8 cellular contexts compared by ENCODE assay signal in the genomic region with DNA sequence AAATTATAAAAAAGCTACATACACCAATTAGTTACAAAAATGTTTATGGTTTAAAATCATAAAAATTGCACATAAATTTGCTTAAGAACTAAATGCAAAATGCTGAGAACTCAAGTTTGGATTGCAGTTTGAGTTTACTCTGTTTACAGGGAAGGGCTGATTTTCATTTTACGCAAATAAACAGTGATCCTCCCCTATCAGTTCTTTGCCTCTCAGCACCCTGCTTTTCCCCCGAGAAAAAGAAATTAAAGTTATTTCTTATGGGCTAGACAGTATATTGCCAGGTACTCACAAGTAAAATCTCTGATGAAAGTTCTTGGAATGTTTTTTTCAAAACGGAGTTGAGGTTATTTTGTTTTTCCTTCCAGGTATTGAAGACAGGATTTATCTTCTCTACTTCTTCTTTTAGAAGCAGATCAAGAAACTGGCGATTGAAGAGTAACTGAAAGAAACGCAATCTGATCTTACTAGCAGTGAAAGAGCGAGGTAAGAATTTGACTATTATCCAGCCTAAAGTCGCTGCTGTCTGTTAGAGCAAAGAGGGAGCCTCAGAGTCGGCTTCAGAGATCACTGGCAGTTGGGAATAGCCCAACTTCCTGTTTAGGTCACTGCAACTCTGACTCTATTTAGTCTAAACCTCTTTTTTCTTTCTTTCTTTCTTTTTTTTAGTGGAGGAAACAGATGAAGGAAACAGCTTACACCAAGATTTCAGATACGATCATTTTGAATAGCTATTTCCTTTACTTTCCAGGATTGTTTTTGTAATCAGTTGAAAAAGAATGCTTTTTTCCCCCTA. TPM values are rescaled to one million over a fixed set of nuclear protein-coding genes. Genes with fewer than 3 reads are reported as not detected.
DNase-seq lines count a peak whose midpoint lies in the region; ATAC-seq and TF ChIP-seq lines count a peak whose summit lies in the region.

TFPI (minus strand) TSS at position 528 of the 796 bp plus-strand sequence. CDS start 50,667 bp downstream, outside the sequence.

- in situ Hi-C loops in SK-MEL-5 (cut with HindIII; ENCODE audit: low pct_unique_long_range_greater_than_20kb, low sequenced_read_pairs) = no loop called here

- H3K9me3 ChIP-seq in fibroblast of lung (ENCODE audit: control insufficient read depth, insufficient read depth, low read depth, low read length) = no peaks in the 10 kb centered on the region

- H3K4me1 Mint-ChIP-seq in nephron = peaks cover 21% of the 10 kb centered on the region

- H3K36me3 ChIP-seq in fibroblast of lung (ENCODE audit: control insufficient read depth, insufficient read depth, low read length) = no peaks in the 10 kb centered on the region

- peak within 1 kb of the TSS; percentile 67 to 96 (median 79) for H3K4me3 ChIP-seq in fibroblast of lung (replicated peaks in 1 of 4; ENCODE audit: control extremely low read depth in 1 of 4, insufficient read depth in 1 of 4, low read depth in 3 of 4, low read length in 4 of 4)

- H2AFZ ChIP-seq in fibroblast of lung (ENCODE audit: low read length) = no peak within 1 kb of the TSS

- no peaks in the 10 kb centered on the region for H3K36me3 Mint-ChIP-seq in nephron (ENCODE audit: low read depth)

- peaks cover 4% of the 10 kb centered on the region for H3K9me3 Mint-ChIP-seq in nephron

- H3K4me3 Mint-ChIP-seq in nephron = peak within 1 kb of the TSS; percentile 81 to 92 (median 84)

- H3K79me2 ChIP-seq in fibroblast of lung (ENCODE audit: control insufficient read depth, insufficient read depth, low read length) = peaks cover 51% of the 10 kb centered on the region

- peak; percentile 64 for DNase-seq in SK-MEL-5 (ENCODE audit: low read depth, low spot score)
- peak; percentile 72 to 84 for DNase-seq in fibroblast of lung (ENCODE audit: low read depth in 2 of 2)
- no peak for DNase-seq in NCI-H446 (lab: John Stamatoyannopoulos, UW)
- no peak for DNase-seq in activated effector memory CD4-positive, alpha-beta T cell treated with Interleukin-2 at 50 U/mL for 16 hours
- no peak for DNase-seq in NCI-H1694 treated with DMSO at 0.1 percent for 48 hours (lab: John Stamatoyannopoulos, UW)

- TF ChIP-seq CTCF in fibroblast of lung (conservative IDR thresholded peaks at IDR 0.05 in 1 of 2, IDR thresholded peaks at IDR 0.05 in 1 of 2; ENCODE audit: low read depth in 1 of 2, low read length in 2 of 2) (no peak), nephron (IDR thresholded peaks at IDR 0.05; ENCODE audit: unreplicated experiment in 3 of 3) (no peak)

- H3K4me1 ChIP-seq in fibroblast of lung (ENCODE audit: control insufficient read depth, extremely low read depth, insufficient read depth, low read length) = peaks cover 2% of the 10 kb centered on the region

- H3K27ac ChIP-seq in fibroblast of lung (ENCODE audit: insufficient read depth, low read length) = peak within 1 kb of the TSS; percentile 86

- peak within 1 kb of the TSS; percentile 94 to 98 (median 96) for H3K27ac Mint-ChIP-seq in nephron

- peak; percentile 42 for ATAC-seq in GM18868 (IDR thresholded peaks at IDR 0.05; ENCODE audit: unreplicated experiment)
- ATAC-seq in GM18907 (IDR thresholded peaks at IDR 0.05; ENCODE audit: unreplicated experiment) = no peak

- H3K4me2 ChIP-seq in fibroblast of lung (ENCODE audit: extremely low read depth, insufficient read depth, low read length) = peak within 1 kb of the TSS; percentile 69

- peaks cover 3% of the 10 kb centered on the region for H3K27me3 Mint-ChIP-seq in nephron (ENCODE audit: low read depth)

- H4K20me1 ChIP-seq in fibroblast of lung (ENCODE audit: control insufficient read depth, extremely low read depth, insufficient read depth, low read length) = no peaks in the 10 kb centered on the region

- H3K27me3 ChIP-seq in fibroblast of lung (ENCODE audit: control insufficient read depth, insufficient read depth, low read length) = no peaks in the 10 kb centered on the region

- H3K9ac ChIP-seq in fibroblast of lung (ENCODE audit: insufficient read depth, low read length) = peak within 1 kb of the TSS; percentile 77

RNA-seq across cellular contexts. Expression of gene TFPI, which starts in this region (rescaled TPM):
- 15.3 and 20.5 TPM in 2 replicates for total RNA-seq in SK-MEL-5 (2014; rRNA removed; shearing (Covaris generic))
- polyA plus RNA-seq in SK-MEL-5 (2015; cell fraction: cytosol; rRNA removed) = 15.8 and 18.8 TPM in 2 replicates
- polyA plus RNA-seq in SK-MEL-5 (2015; cell fraction: nucleus; rRNA removed) = 6.3 and 9.6 TPM in 2 replicates
- total RNA-seq in fibroblast of lung = 111 and 117 TPM in 2 replicates
- 141 and 274 TPM in 2 replicates for polyA plus RNA-seq in fibroblast of lung
- 74.5 and 168 TPM in 2 replicates for polyA plus RNA-seq in fibroblast of lung (2012)
- polyA minus RNA-seq in fibroblast of lung (ENCODE audit: low replicate concordance) = 12.9 and 40.0 TPM in 2 replicates

Comparison
In these comparisons a context has a peak if more than half of its experiments do, and no peak if none do; other contexts are left out.
1. DNase-seq: peak in SK-MEL-5 (single experiment) and fibroblast of lung (2 of 2); none in NCI-H446 (0 of 2), activated effector memory CD4-positive, alpha-beta T cell treated with Interleukin-2 at 50 U/mL for 16 hours (single experiment) and NCI-H1694 treated with DMSO at 0.1 percent for 48 hours (single experiment).